34 cellular contexts compared by ENCODE assay signal in the genomic region with DNA sequence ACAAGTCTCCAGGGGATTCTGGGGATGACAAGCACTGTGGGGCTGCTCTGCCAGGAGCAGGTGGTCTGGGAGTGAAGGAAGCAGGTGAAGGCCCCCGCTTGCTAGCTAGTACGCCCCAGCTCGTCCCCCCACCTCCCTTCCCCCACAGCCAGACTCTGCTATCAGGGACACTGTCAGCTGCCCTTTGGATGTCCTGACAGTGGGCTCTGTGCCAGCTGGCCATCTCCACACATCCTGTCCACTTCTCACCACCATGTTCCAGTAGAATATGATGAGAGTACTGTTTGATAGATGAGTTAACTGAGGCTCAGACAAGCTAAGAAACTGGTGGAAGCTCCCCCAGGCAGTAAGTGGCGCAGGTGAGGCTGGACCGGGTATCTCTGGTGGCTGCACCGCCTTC.
"Had no signal": no experiment of that assay in that cellular context is flagged by ENCODE, and none has a peak within 500 bp of the region (broad histone marks: within the 10 kb centered on the region; RNA-seq: fewer than 3 reads in every experiment).

No MANE protein-coding gene starts in this region.

- H3K27ac ChIP-seq: brain microvascular endothelial cell, WERI-Rb-1 had no signal

- H3K27ac Mint-ChIP-seq: activated CD4-positive, alpha-beta memory T cell treated with anti-CD3 and anti-CD28 coated beads, Interleukin-2, amount 10 ng/mL, durations not matched to agents 7 days and 5 days; activated CD8-positive, alpha-beta memory T cell treated with anti-CD3 and anti-CD28 coated beads, Interleukin-2, amount 10 ng/mL, durations not matched to agents 7 days and 5 days; activated naive CD4-positive, alpha-beta T cell treated with anti-CD3 and anti-CD28 coated beads, Interleukin-2, amount 50 U/mL, for 24 hours; activated naive CD8-positive, alpha-beta T cell treated with anti-CD3 and anti-CD28 coated beads, Interleukin-2, amount 10 ng/mL, durations not matched to agents 7 days and 5 days; activated T-cell treated with anti-CD3 and anti-CD28 coated beads, Interleukin-2, amount 50 U/mL, for 72 hours; activated T-helper 17 cell treated with anti-CD3 and anti-CD28 coated beads, Interleukin-2, amount 50 U/mL, for 72 hours; IgD-negative memory B cell had no signal

- H3K27me3 ChIP-seq: brain microvascular endothelial cell had no signal

- H3K4me1 Mint-ChIP-seq: activated CD4-positive, alpha-beta memory T cell treated with anti-CD3 and anti-CD28 coated beads, Interleukin-2, amount 10 ng/mL, durations not matched to agents 7 days and 5 days; activated CD8-positive, alpha-beta memory T cell treated with anti-CD3 and anti-CD28 coated beads, Interleukin-2, amount 10 ng/mL, durations not matched to agents 7 days and 5 days; activated naive CD4-positive, alpha-beta T cell treated with anti-CD3 and anti-CD28 coated beads, Interleukin-2, amount 50 U/mL, for 24 hours; activated naive CD8-positive, alpha-beta T cell treated with anti-CD3 and anti-CD28 coated beads, Interleukin-2, amount 10 ng/mL, durations not matched to agents 7 days and 5 days; activated T-helper 17 cell treated with anti-CD3 and anti-CD28 coated beads, Interleukin-2, amount 50 U/mL, for 72 hours; central memory CD8-positive, alpha-beta T cell; IgD-negative memory B cell had no signal

- H3K4me3 Mint-ChIP-seq: activated CD4-positive, alpha-beta memory T cell treated with anti-CD3 and anti-CD28 coated beads, Interleukin-2, amount 10 ng/mL, durations not matched to agents 7 days and 5 days; activated CD8-positive, alpha-beta memory T cell treated with anti-CD3 and anti-CD28 coated beads, Interleukin-2, amount 10 ng/mL, durations not matched to agents 7 days and 5 days; activated naive CD4-positive, alpha-beta T cell treated with anti-CD3 and anti-CD28 coated beads, Interleukin-2, amount 50 U/mL, for 24 hours; activated naive CD8-positive, alpha-beta T cell treated with anti-CD3 and anti-CD28 coated beads, Interleukin-2, amount 10 ng/mL, durations not matched to agents 7 days and 5 days; activated T-cell treated with anti-CD3 and anti-CD28 coated beads, Interleukin-2, amount 50 U/mL, for 72 hours; activated T-helper 17 cell treated with anti-CD3 and anti-CD28 coated beads, Interleukin-2, amount 50 U/mL, for 72 hours; central memory CD8-positive, alpha-beta T cell; IgD-negative memory B cell had no signal

- H3K36me3 Mint-ChIP-seq: activated CD8-positive, alpha-beta memory T cell treated with anti-CD3 and anti-CD28 coated beads, Interleukin-2, amount 10 ng/mL, durations not matched to agents 7 days and 5 days; activated naive CD4-positive, alpha-beta T cell treated with anti-CD3 and anti-CD28 coated beads, Interleukin-2, amount 50 U/mL, for 24 hours; activated naive CD8-positive, alpha-beta T cell treated with anti-CD3 and anti-CD28 coated beads, Interleukin-2, amount 10 ng/mL, durations not matched to agents 7 days and 5 days; IgD-negative memory B cell had no signal

- ATAC-seq: activated CD8-positive, alpha-beta memory T cell treated with anti-CD3 and anti-CD28 coated beads, Interleukin-2, amount 10 ng/mL, durations not matched to agents 7 days and 5 days; activated T-cell treated with anti-CD3 and anti-CD28 coated beads, Interleukin-2, amount 50 U/mL, for 72 hours; activated T-helper 17 cell treated with anti-CD3 and anti-CD28 coated beads, Interleukin-2, amount 50 U/mL, for 72 hours; Panc1 had no signal

- H3K36me3 ChIP-seq: brain microvascular endothelial cell, WERI-Rb-1 had no signal

- H3K9me3 Mint-ChIP-seq: activated CD4-positive, alpha-beta memory T cell treated with anti-CD3 and anti-CD28 coated beads, Interleukin-2, amount 10 ng/mL, durations not matched to agents 7 days and 5 days; activated naive CD4-positive, alpha-beta T cell treated with anti-CD3 and anti-CD28 coated beads, Interleukin-2, amount 50 U/mL, for 24 hours; activated naive CD8-positive, alpha-beta T cell treated with anti-CD3 and anti-CD28 coated beads, Interleukin-2, amount 10 ng/mL, durations not matched to agents 7 days and 5 days; activated T-cell treated with anti-CD3 and anti-CD28 coated beads, Interleukin-2, amount 50 U/mL, for 72 hours; activated T-helper 17 cell treated with anti-CD3 and anti-CD28 coated beads, Interleukin-2, amount 50 U/mL, for 72 hours; central memory CD8-positive, alpha-beta T cell; IgD-negative memory B cell had no signal

- H3K27me3 Mint-ChIP-seq: activated CD4-positive, alpha-beta memory T cell treated with anti-CD3 and anti-CD28 coated beads, Interleukin-2, amount 10 ng/mL, durations not matched to agents 7 days and 5 days; activated CD8-positive, alpha-beta memory T cell treated with anti-CD3 and anti-CD28 coated beads, Interleukin-2, amount 10 ng/mL, durations not matched to agents 7 days and 5 days; activated naive CD4-positive, alpha-beta T cell treated with anti-CD3 and anti-CD28 coated beads, Interleukin-2, amount 50 U/mL, for 24 hours; activated naive CD8-positive, alpha-beta T cell treated with anti-CD3 and anti-CD28 coated beads, Interleukin-2, amount 10 ng/mL, durations not matched to agents 7 days and 5 days; IgD-negative memory B cell had no signal

- DNase-seq: activated CD4-positive, alpha-beta memory T cell treated with anti-CD3 and anti-CD28 coated beads, Interleukin-2, amount 10 ng/mL, durations not matched to agents 7 days and 5 days; activated CD4-positive, alpha-beta T cell treated with anti-CD3 and anti-CD28 coated beads for 1 hour; activated CD4-positive, alpha-beta T cell treated with anti-CD3 and anti-CD28 coated beads for 48 hours; activated CD4-positive, CD25-positive, alpha-beta regulatory T cell; activated CD8-positive, alpha-beta memory T cell treated with anti-CD3 and anti-CD28 coated beads for 24 hours; activated CD8-positive, alpha-beta memory T cell treated with anti-CD3 and anti-CD28 coated beads, Interleukin-2, amount 10 ng/mL, durations not matched to agents 7 days and 5 days; activated CD8-positive, alpha-beta memory T cell treated with anti-CD3 and anti-CD28 coated beads, Interleukin-2, amount 50 U/mL, for 48 hours; activated effector memory CD4-positive, alpha-beta T cell treated with anti-CD3 and anti-CD28 coated beads, Interleukin-2, amount 50 U/mL, for 16 hours; activated naive CD4-positive, alpha-beta T cell; activated naive CD8-positive, alpha-beta T cell treated with anti-CD3 and anti-CD28 coated beads, Interleukin-2, amount 10 ng/mL, durations not matched to agents 7 days and 5 days; activated T-cell treated with anti-CD3 and anti-CD28 coated beads, Interleukin-2, amount 50 U/mL, for 72 hours; anterior cingulate cortex; brain microvascular endothelial cell; Karpas-422; KBM-7; NCI-H1105 treated with DMSO at 0.1 percent for 48 hours; NCI-H1436; NCI-H1694 treated with DMSO at 0.1 percent for 48 hours; NCI-H2029; NCI-H2227 treated with DMSO at 0.1 percent for 48 hours; NCI-H446; NCI-H510A treated with DMSO at 0.1 percent for 48 hours; NCI-H526 treated with DMSO at 0.1 percent for 48 hours; NCI-H774; SIG-M5; SW 1271; T-helper 1 cell; T1000; WERI-Rb-1 had no signal
